ENCODE assay signal across 8 cellular contexts in the genomic region with DNA sequence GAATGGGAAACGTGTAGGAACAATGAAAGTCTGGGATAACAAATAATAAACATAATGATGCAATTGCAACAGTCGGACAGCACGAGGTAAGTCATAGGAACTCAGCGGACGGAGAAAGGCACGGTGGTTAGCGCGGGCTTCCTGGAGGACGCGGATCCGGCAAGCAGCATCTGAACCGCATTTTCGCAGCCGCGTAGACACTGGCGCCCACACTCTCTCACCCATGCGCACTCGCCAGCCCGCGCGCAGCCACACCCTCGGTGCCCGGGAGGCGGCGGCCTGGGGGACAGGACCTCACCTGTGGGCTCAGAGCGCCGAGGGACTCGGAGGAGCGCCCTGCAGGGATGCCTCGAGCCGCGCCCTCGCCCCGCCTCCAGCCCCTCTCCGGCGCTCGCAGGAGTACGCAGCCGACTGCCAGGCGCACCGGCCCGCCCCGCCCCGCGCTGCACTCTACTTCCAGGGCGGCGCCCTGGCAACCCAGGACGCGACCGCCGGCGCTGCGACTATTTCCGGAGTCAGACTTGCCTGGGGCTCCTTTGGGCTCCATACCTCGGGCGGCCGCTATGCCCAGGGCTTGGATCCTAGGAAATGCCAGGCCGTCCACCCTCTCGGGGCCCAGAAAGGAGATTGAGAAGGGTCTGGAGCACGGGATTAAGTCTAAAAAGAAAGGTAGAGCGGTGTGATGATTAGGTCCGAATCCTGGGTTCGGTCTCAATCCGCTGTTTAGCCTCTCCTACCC. TPM values are rescaled to one million over a fixed set of nuclear protein-coding genes. Genes with fewer than 3 reads are reported as not detected.
DNase-seq lines count a peak whose midpoint lies in the region; ATAC-seq and TF ChIP-seq lines count a peak whose summit lies in the region.

A gene (minus strand): TSS at position 413 of the 739 bp plus-strand sequence. CDS start 13,805 bp downstream, outside the sequence.

- no peaks in the 10 kb centered on the region for H3K27me3 Mint-ChIP-seq in activated CD8-positive, alpha-beta memory T cell treated with anti-CD3 and anti-CD28 coated beads, Interleukin-2, amount 10 ng/mL, durations not matched to agents 7 days and 5 days
- no peaks in the 10 kb centered on the region for H3K27me3 Mint-ChIP-seq in mesothelial cell of epicardium (ENCODE audit: low read depth)

- peak within 1 kb of the TSS; percentile 89 for H3K27ac Mint-ChIP-seq in activated CD8-positive, alpha-beta memory T cell treated with anti-CD3 and anti-CD28 coated beads, Interleukin-2, amount 10 ng/mL, durations not matched to agents 7 days and 5 days
- H3K27ac Mint-ChIP-seq in mesothelial cell of epicardium, result peak within 1 kb of the TSS; percentile 69

- ATAC-seq in GM19372 (IDR thresholded peaks at IDR 0.05; ENCODE audit: low read depth, unreplicated experiment), result peak; percentile 82
- peak; percentile 97 for ATAC-seq in activated CD8-positive, alpha-beta memory T cell treated with anti-CD3 and anti-CD28 coated beads, Interleukin-2, amount 10 ng/mL, durations not matched to agents 7 days and 5 days

- peaks cover 35% of the 10 kb centered on the region for H3K4me1 Mint-ChIP-seq in activated CD8-positive, alpha-beta memory T cell treated with anti-CD3 and anti-CD28 coated beads, Interleukin-2, amount 10 ng/mL, durations not matched to agents 7 days and 5 days
- peaks cover 9% of the 10 kb centered on the region for H3K4me1 Mint-ChIP-seq in mesothelial cell of epicardium

- peaks cover 8% of the 10 kb centered on the region for H3K36me3 Mint-ChIP-seq in activated CD8-positive, alpha-beta memory T cell treated with anti-CD3 and anti-CD28 coated beads, Interleukin-2, amount 10 ng/mL, durations not matched to agents 7 days and 5 days
- peaks cover 12% of the 10 kb centered on the region for H3K36me3 Mint-ChIP-seq in mesothelial cell of epicardium

- DNase-seq in C1 segment of cervical spinal cord (lab: John Stamatoyannopoulos, UW) (peak in 13 of 14 donors; percentile 38 to 87 (median 74)), HL-60 (ENCODE audit: low read depth in 1 of 2, low spot score in 1 of 2) (peak; percentile 87 to 94), NOMO-1 treated with DMSO at 0.1 percent for 48 hours (lab: John Stamatoyannopoulos, UW; ENCODE audit: unreplicated experiment) (peak; percentile 90), mesothelial cell of epicardium (ENCODE audit: low spot score in 2 of 2, unreplicated experiment in 2 of 2) (peak; percentile 75 to 87)
- DNase-seq in activated CD8-positive, alpha-beta memory T cell treated with anti-CD3 and anti-CD28 coated beads, Interleukin-2, amount 10 ng/mL, durations not matched to agents 7 days and 5 days, result peak; percentile 96
- peak; percentile 65 to 74 for DNase-seq in stimulated activated CD8-positive, alpha-beta memory T cell treated with anti-CD3 and anti-CD28 coated beads, Interleukin-15, amount 100 ng/mL, for 4 hours (ENCODE audit: low read depth in 2 of 2)

- H3K9me3 Mint-ChIP-seq in activated CD8-positive, alpha-beta memory T cell treated with anti-CD3 and anti-CD28 coated beads, Interleukin-2, amount 10 ng/mL, durations not matched to agents 7 days and 5 days (ENCODE audit: low read depth), result no peaks in the 10 kb centered on the region
- peaks cover 6% of the 10 kb centered on the region for H3K9me3 Mint-ChIP-seq in mesothelial cell of epicardium

- H3K27me3 ChIP-seq in HL-60 (ENCODE audit: insufficient read depth, poor library complexity, severe bottlenecking), result no peaks in the 10 kb centered on the region

- in situ Hi-C loops in endometrial microvascular endothelial cells (cut with HindIII; ENCODE audit: inconsistent ontology term, low pct_unique_long_range_greater_than_20kb, low sequenced_read_pairs), result no loop called here

- TF ChIP-seq CTCF in HL-60 (IDR thresholded peaks at IDR 0.05; ENCODE audit: insufficient read depth, low read length) (no peak), mesothelial cell of epicardium (IDR thresholded peaks at IDR 0.05; ENCODE audit: unreplicated experiment) (no peak)

- peak within 1 kb of the TSS; percentile 85 for H3K4me3 Mint-ChIP-seq in activated CD8-positive, alpha-beta memory T cell treated with anti-CD3 and anti-CD28 coated beads, Interleukin-2, amount 10 ng/mL, durations not matched to agents 7 days and 5 days
- peak within 1 kb of the TSS; percentile 76 for H3K4me3 Mint-ChIP-seq in mesothelial cell of epicardium

- peak within 1 kb of the TSS; percentile 96 for H3K4me3 ChIP-seq in HL-60 (replicated peaks; ENCODE audit: insufficient read depth, low read length)

- H3K27ac ChIP-seq in HL-60 (replicated peaks), result peak within 1 kb of the TSS; percentile 59

- CTCF ChIA-PET in activated CD8-positive, alpha-beta memory T cell treated with anti-CD3 and anti-CD28 coated beads, Interleukin-2, amount 10 ng/mL, durations not matched to agents 7 days and 5 days (lab: Charles Lee), result no interaction called here

RNA-seq across cellular contexts. Expression of the gene that starts here (rescaled TPM):
- total RNA-seq in activated CD8-positive, alpha-beta memory T cell treated with anti-CD3 and anti-CD28 coated beads, Interleukin-2, amount 10 ng/mL, durations not matched to agents 7 days and 5 days, result 1 to 10 TPM; 9.1 to 9.9 TPM
- total RNA-seq in endometrial microvascular endothelial cells (ENCODE audit: inconsistent ontology term), result 11.2 TPM
- 14.4 to 18.0 TPM (median 15.3 TPM) in 3 replicates for total RNA-seq in mesothelial cell of epicardium

Comparison
In these comparisons a context has a peak if more than half of its experiments do, and no peak if none do; other contexts are left out.
1. Peak in every context shown above with its lines: DNase-seq, ATAC-seq, H3K4me3 ChIP-seq and H3K27ac ChIP-seq.